9 cellular contexts compared by ENCODE assay signal in the genomic region with DNA sequence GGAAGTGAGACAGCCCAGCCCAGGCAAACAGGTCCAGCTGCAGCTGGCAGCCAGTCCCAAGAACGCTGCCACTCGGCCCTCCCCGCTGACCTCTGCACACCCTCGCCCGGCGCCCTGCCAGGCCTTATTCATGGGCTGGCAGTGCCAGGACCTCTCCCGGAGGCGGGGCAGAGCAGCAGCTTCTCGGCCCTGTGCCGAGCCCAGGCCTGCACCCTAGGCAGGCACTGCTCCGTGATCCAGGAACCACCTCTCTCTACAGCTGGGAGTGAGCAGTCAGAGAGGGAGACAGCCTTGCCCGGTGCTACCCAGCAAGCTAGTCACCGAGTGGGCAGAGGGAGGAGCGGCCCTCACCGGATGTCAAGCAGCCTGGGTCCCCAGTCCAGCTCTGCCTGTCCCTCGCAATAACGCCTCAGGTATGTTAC.
A peak's percentile ranks its signal among the peaks of the same experiment; 100 is the strongest.
DNase-seq lines count a peak whose midpoint lies in the region; ATAC-seq and TF ChIP-seq lines count a peak whose summit lies in the region.
"Had no signal": no experiment of that assay in that cellular context is flagged by ENCODE, and none has a peak within 500 bp of the region (broad histone marks: within the 10 kb centered on the region; RNA-seq: fewer than 3 reads in every experiment).

No MANE protein-coding gene starts in this region.

- H3K4me1 Mint-ChIP-seq in activated CD8-positive, alpha-beta T cell treated with anti-CD3 and anti-CD28 coated beads for 36 hours (ENCODE audit: low read depth), result no peaks in the 10 kb centered on the region

- no peak for TF ChIP-seq CTCF in activated CD8-positive, alpha-beta T cell treated with anti-CD3 and anti-CD28 coated beads for 36 hours (IDR thresholded peaks at IDR 0.05)

- H3K9me3 Mint-ChIP-seq in activated CD8-positive, alpha-beta T cell treated with anti-CD3 and anti-CD28 coated beads for 36 hours, result no peaks in the 10 kb centered on the region

- intact Hi-C loops in activated CD8-positive, alpha-beta T cell treated with anti-CD3 and anti-CD28 coated beads for 36 hours (cut with micrococcal nuclease), result no loop called here

- peaks cover 0 to 2% of the 10 kb centered on the region in 2 donors for H3K27me3 ChIP-seq in mucosa of rectum (ENCODE audit: control insufficient read depth in 2 of 2, insufficient read depth in 2 of 2, low read length in 2 of 2)
- H3K27me3 ChIP-seq in effector memory CD4-positive, alpha-beta T cell (replicated peaks; ENCODE audit: control insufficient read depth, insufficient read depth, low read length, poor library complexity, severe bottlenecking), result peaks cover 8% of the 10 kb centered on the region

- POLR2A ChIA-PET in activated CD8-positive, alpha-beta T cell treated with anti-CD3 and anti-CD28 coated beads for 36 hours (lab: Charles Lee), result no interaction called here

- peak overlapping the region in 1 of 2 donors; percentile 57 for H3K4me3 ChIP-seq in mucosa of rectum (ENCODE audit: low read length in 2 of 2)
- H3K4me3 ChIP-seq in effector memory CD4-positive, alpha-beta T cell (ENCODE audit: insufficient read depth, low read depth, low read length, poor library complexity, severe bottlenecking), result no peak overlapping the region

- DNase-seq in A172 (ENCODE audit: low spot score) (peak; percentile 88), NCI-H460 (ENCODE audit: extremely low read depth, low read depth) (peak; percentile 75), epithelial cell of prostate (ENCODE audit: low read depth, low spot score) (peak; percentile 33), COR-L47 (lab: John Stamatoyannopoulos, UW) (no peak)
- DNase-seq in effector memory CD4-positive, alpha-beta T cell, result no peak
- DNase-seq in activated CD8-positive, alpha-beta T cell treated with anti-CD3 and anti-CD28 coated beads for 36 hours, result no peak
- DNase-seq: stimulated activated CD4-positive, alpha-beta T cell treated with anti-CD3 and anti-CD28 coated beads, Interleukin-2, amount 100 ng/mL, for 48 hours had no signal

- H3K4me1 ChIP-seq in mucosa of rectum (ENCODE audit: control insufficient read depth in 2 of 2, insufficient read depth in 2 of 2, low read length in 2 of 2), result peaks cover 32 to 46% of the 10 kb centered on the region in 2 donors
- no peaks in the 10 kb centered on the region for H3K4me1 ChIP-seq in effector memory CD4-positive, alpha-beta T cell (ENCODE audit: control insufficient read depth, insufficient read depth, low read length, poor library complexity, severe bottlenecking)

- H3K4me3 Mint-ChIP-seq in activated CD8-positive, alpha-beta T cell treated with anti-CD3 and anti-CD28 coated beads for 36 hours, result no peak overlapping the region

- H3K27ac ChIP-seq in epithelial cell of prostate (peak overlapping the region; percentile 9), mucosa of rectum (ENCODE audit: low read depth in 2 of 2, low read length in 2 of 2) (peak overlapping the region; percentile 58 to 76)
- H3K27ac ChIP-seq in effector memory CD4-positive, alpha-beta T cell (ENCODE audit: insufficient read depth, low read length, poor library complexity, severe bottlenecking), result no peak overlapping the region

- no peaks in the 10 kb centered on the region for H3K36me3 ChIP-seq in mucosa of rectum (ENCODE audit: control insufficient read depth in 2 of 2, insufficient read depth in 2 of 2, low read length in 2 of 2)
- no peaks in the 10 kb centered on the region for H3K36me3 ChIP-seq in effector memory CD4-positive, alpha-beta T cell (ENCODE audit: control insufficient read depth, insufficient read depth, low read length)

- no peaks in the 10 kb centered on the region for H3K36me3 Mint-ChIP-seq in activated CD8-positive, alpha-beta T cell treated with anti-CD3 and anti-CD28 coated beads for 36 hours (ENCODE audit: low read depth)

- no peaks in the 10 kb centered on the region for H3K9me3 ChIP-seq in mucosa of rectum (ENCODE audit: control insufficient read depth in 2 of 2, low read length in 2 of 2)
- H3K9me3 ChIP-seq in effector memory CD4-positive, alpha-beta T cell (ENCODE audit: control insufficient read depth, low read length), result no peaks in the 10 kb centered on the region

- peaks cover 1% of the 10 kb centered on the region for H3K27me3 Mint-ChIP-seq in activated CD8-positive, alpha-beta T cell treated with anti-CD3 and anti-CD28 coated beads for 36 hours

- no peak for ATAC-seq in GM21528 (IDR thresholded peaks at IDR 0.05; ENCODE audit: low FRiP score, unreplicated experiment)
- ATAC-seq in activated CD8-positive, alpha-beta T cell treated with anti-CD3 and anti-CD28 coated beads for 36 hours, result no peak

- H3K9ac ChIP-seq in mucosa of rectum (ENCODE audit: low read depth in 1 of 2, low read length in 2 of 2), result peak overlapping the region; percentile 64 to 70

- CTCF ChIA-PET in activated CD8-positive, alpha-beta T cell treated with anti-CD3 and anti-CD28 coated beads for 36 hours (lab: Charles Lee), result no interaction called here

- H3K27ac Mint-ChIP-seq in activated CD8-positive, alpha-beta T cell treated with anti-CD3 and anti-CD28 coated beads for 36 hours, result no peak overlapping the region

Comparison
In these comparisons a context has a peak if more than half of its experiments do, and no peak if none do; other contexts are left out.
1. DNase-seq: peak in A172 (single experiment), NCI-H460 (single experiment) and epithelial cell of prostate (single experiment); none in effector memory CD4-positive, alpha-beta T cell (0 of 3), COR-L47 (single experiment) and activated CD8-positive, alpha-beta T cell treated with anti-CD3 and anti-CD28 coated beads for 36 hours (single experiment).